In genomic region chr1:46131727-46132528, GRCh38 we compare ENCODE assay signal across 8 cellular contexts. TPM values are rescaled to one million over a fixed set of nuclear protein-coding genes. Genes with fewer than 3 reads are reported as not detected.
DNase-seq lines count a peak whose midpoint lies in the region; TF ChIP-seq lines count a peak whose summit lies in the region.

No MANE protein-coding gene starts in this region.

- peak overlapping the region; percentile 94 for H3K9ac ChIP-seq in HUES64 (ENCODE audit: low read depth, low read length)

- intact Hi-C loops in ascending aorta (cut with DNase I): loop anchor here (2.0 to 10.0 kb wide), 6 partner anchors 43 to 637 kb away; partner anchors contain the start of genes GPBP1L1, LRRC41, NSUN4 and TESK2

- no peak for TF ChIP-seq CTCF in ascending aorta (IDR thresholded peaks at IDR 0.05)

- H3K27me3 ChIP-seq in HUES64 (ENCODE audit: insufficient read depth, low read length): peaks cover 13% of the 10 kb centered on the region
- H3K27me3 ChIP-seq in SJSA1 (replicated peaks): no peaks in the 10 kb centered on the region
- H3K27me3 ChIP-seq in ascending aorta: no peaks in the 10 kb centered on the region

- H3K27ac ChIP-seq in HUES64 (ENCODE audit: low read depth, low read length): peak overlapping the region; percentile 97
- H3K27ac ChIP-seq in SJSA1: peak overlapping the region; percentile 99
- peak overlapping the region; percentile 90 to 97 for H3K27ac ChIP-seq in ascending aorta

- H3K4me3 ChIP-seq in HUES64 (ENCODE audit: low read length) (peak overlapping the region; percentile 68), SJSA1 (peak overlapping the region; percentile 50), ascending aorta (peak overlapping the region; percentile 71 to 83)

- under 1% methylated on average over 34 of the region's 38 CpGs for WGBS in HUES64

- H3K36me3 ChIP-seq in HUES64 (ENCODE audit: insufficient read depth, low read length) (no peaks in the 10 kb centered on the region), SJSA1 (no peaks in the 10 kb centered on the region), ascending aorta (no peaks in the 10 kb centered on the region)

- DNase-seq in Ammon's horn (ENCODE audit: low spot score) (peak; percentile 30), SJSA1 (ENCODE audit: low read depth in 1 of 2, low spot score in 2 of 2) (peak; percentile 44 to 61), ascending aorta (ENCODE audit: low spot score in 2 of 2) (peak in 1 of 2 donors; percentile 68), iPS-NIHi7 (ENCODE audit: extremely low spot score) (peak; percentile 19), GM19240 (ENCODE audit: insufficient read length, low spot score) (no peak), NCI-H1436 (lab: John Stamatoyannopoulos, UW) (no peak)
- DNase-seq in stimulated activated CD4-positive, alpha-beta T cell treated with anti-CD3 and anti-CD28 coated beads, Interleukin-12 subunit alpha, Interleukin-12 subunit beta, amount 100 ng/mL, for 4 hours: peak; percentile 18

- H3K4me1 ChIP-seq in HUES64 (ENCODE audit: insufficient read depth, low read length): peaks cover 16% of the 10 kb centered on the region
- peaks cover 18% of the 10 kb centered on the region for H3K4me1 ChIP-seq in SJSA1 (replicated peaks)
- peaks cover 5 to 16% of the 10 kb centered on the region in 2 donors for H3K4me1 ChIP-seq in ascending aorta

- H3K9me3 ChIP-seq in HUES64 (ENCODE audit: insufficient read depth, low read depth, low read length) (no peaks in the 10 kb centered on the region), SJSA1 (replicated peaks) (no peaks in the 10 kb centered on the region), ascending aorta (no peaks in the 10 kb centered on the region)

RNA-seq across cellular contexts. Expression of gene PIK3R3, which starts 0.5 kb away (rescaled TPM):
- 12.1 TPM for polyA plus RNA-seq in HUES64 (2013, experiment 1 of 2)
- polyA plus RNA-seq in HUES64 (2013, experiment 2 of 2): 14.5 TPM
- total RNA-seq in SJSA1 (2014; rRNA removed; shearing (Covaris generic)): 12.4 and 15.2 TPM in 2 replicates
- 33.1 TPM for total RNA-seq in ascending aorta

RNA-seq across cellular contexts. Expression of gene TSPAN1, which starts 43.0 kb away (rescaled TPM):
- polyA plus RNA-seq in HUES64 (2013, experiment 1 of 2): not detected
- not detected for polyA plus RNA-seq in HUES64 (2013, experiment 2 of 2)
- total RNA-seq in SJSA1 (2014; rRNA removed; shearing (Covaris generic)): not detected in 2 replicates
- 8.9 TPM for total RNA-seq in ascending aorta

RNA-seq across cellular contexts. Expression of gene P3R3URF, which starts 44.4 kb away (rescaled TPM):
- not detected for polyA plus RNA-seq in HUES64 (2013, experiment 1 of 2)
- polyA plus RNA-seq in HUES64 (2013, experiment 2 of 2): not detected
- total RNA-seq in SJSA1 (2014; rRNA removed; shearing (Covaris generic)): not detected in 2 replicates
- not detected for total RNA-seq in ascending aorta

Comparison
In these comparisons a context has a peak if more than half of its experiments do, and no peak if none do; other contexts are left out.
1. DNase-seq: peak in Ammon's horn (single experiment), SJSA1 (2 of 2), iPS-NIHi7 (single experiment) and stimulated activated CD4-positive, alpha-beta T cell treated with anti-CD3 and anti-CD28 coated beads, Interleukin-12 subunit alpha, Interleukin-12 subunit beta, amount 100 ng/mL, for 4 hours (single experiment); none in GM19240 (single experiment) and NCI-H1436 (single experiment).
2. Peak in every context shown above with its lines, with median percentiles within 50 percentile points of each other: H3K27ac ChIP-seq and H3K4me3 ChIP-seq.